Comparison of ENCODE assay signal across 32 cellular contexts in the genomic region with DNA sequence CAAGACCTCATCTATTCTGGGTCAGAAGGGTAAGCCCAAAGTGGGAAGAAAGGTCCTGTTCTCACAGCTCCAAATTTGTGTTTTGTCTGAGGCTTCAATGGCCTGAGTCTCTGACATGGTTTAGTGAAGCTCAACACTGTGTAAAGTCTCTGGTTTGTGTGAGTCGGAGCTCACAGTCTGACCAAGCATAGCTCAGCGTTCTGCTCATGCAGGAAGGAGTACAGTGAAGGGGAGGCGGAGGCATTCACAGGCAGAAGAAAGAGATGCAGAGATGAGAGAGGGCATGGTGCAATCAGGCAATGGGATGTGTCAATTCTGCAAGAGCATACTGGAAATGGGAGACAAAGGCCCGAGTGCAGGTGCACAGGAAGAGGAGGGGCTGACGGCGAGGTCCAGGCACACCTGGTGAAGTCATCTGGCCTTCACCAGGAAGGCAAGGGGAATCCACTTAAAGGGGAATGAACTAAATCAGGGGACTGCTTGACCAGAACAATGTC.
DNase-seq lines count a peak whose midpoint lies in the region; ATAC-seq, FAIRE-seq and TF ChIP-seq lines count a peak whose summit lies in the region.
"Had no signal": no experiment of that assay in that cellular context is flagged by ENCODE, and none has a peak within 500 bp of the region (broad histone marks: within the 10 kb centered on the region; RNA-seq: fewer than 3 reads in every experiment).

No MANE protein-coding gene starts in this region.

- H3K27ac Mint-ChIP-seq in astrocyte (ENCODE audit: unreplicated experiment), result peak overlapping the region; percentile 65
- H3K27ac Mint-ChIP-seq: activated T-cell treated with anti-CD3 and anti-CD28 coated beads, Interleukin-2, amount 50 U/mL, for 72 hours; B cell; CD8-positive, alpha-beta T cell; HFFc6; IgD-negative memory B cell had no signal

- TF ChIP-seq CTCF in MM.1S (IDR thresholded peaks at IDR 0.05; ENCODE audit: low read length) (no peak), astrocyte (IDR thresholded peaks at IDR 0.05; ENCODE audit: insufficient read depth, low read depth, low read length) (no peak)

- ATAC-seq in GM19455 (IDR thresholded peaks at IDR 0.05; ENCODE audit: unreplicated experiment), result no peak
- ATAC-seq: activated T-cell treated with anti-CD3 and anti-CD28 coated beads, Interleukin-2, amount 50 U/mL, for 72 hours; CD8-positive, alpha-beta T cell had no signal

- H3K9me3 ChIP-seq in MM.1S (replicated peaks; ENCODE audit: insufficient read depth, low read length) (no peaks in the 10 kb centered on the region), astrocyte (ENCODE audit: insufficient read depth, low read depth, low read length) (no peaks in the 10 kb centered on the region), mesodermal cell (ENCODE audit: control insufficient read depth, low read length) (no peaks in the 10 kb centered on the region)
- H3K9me3 ChIP-seq: left ventricle myocardium inferior, prostate gland, sigmoid colon, SK-N-SH, thyroid gland had no signal

- no peaks in the 10 kb centered on the region for H3K79me2 ChIP-seq in MM.1S (ENCODE audit: low read length)
- no peaks in the 10 kb centered on the region for H3K79me2 ChIP-seq in astrocyte (ENCODE audit: insufficient read depth, low read length)

- H2AFZ ChIP-seq in MM.1S (ENCODE audit: low read length) (0 out of 2 replicates have a peak overlapping the region, but pooled peaks have one; percentile 45), astrocyte (ENCODE audit: low read depth, low read length) (no peak overlapping the region)

- H3K36me3 ChIP-seq in MM.1S (replicated peaks; ENCODE audit: insufficient read depth, low read length) (no peaks in the 10 kb centered on the region), astrocyte (ENCODE audit: insufficient read depth, low read length) (no peaks in the 10 kb centered on the region), mesodermal cell (ENCODE audit: control insufficient read depth, insufficient read depth, low read length) (no peaks in the 10 kb centered on the region)
- H3K36me3 ChIP-seq: left ventricle myocardium inferior, prostate gland, sigmoid colon, thyroid gland had no signal

- H3K9me3 Mint-ChIP-seq in astrocyte (ENCODE audit: unreplicated experiment), result no peaks in the 10 kb centered on the region
- H3K9me3 Mint-ChIP-seq: activated T-cell treated with anti-CD3 and anti-CD28 coated beads, Interleukin-2, amount 50 U/mL, for 72 hours; CD8-positive, alpha-beta T cell had no signal

- peaks cover 3% of the 10 kb centered on the region for H3K4me1 Mint-ChIP-seq in astrocyte (ENCODE audit: low read depth, unreplicated experiment)
- H3K4me1 Mint-ChIP-seq: B cell, IgD-negative memory B cell had no signal

- peak; percentile 85 for DNase-seq in DMS53 (lab: John Stamatoyannopoulos, UW)
- DNase-seq in MM.1S, result peak; percentile 52
- no peak for DNase-seq in astrocyte (ENCODE audit: low read depth)
- no peak for DNase-seq in activated effector memory CD4-positive, alpha-beta T cell treated with Interleukin-2 at 50 U/mL for 16 hours
- no peak for DNase-seq in GDM1 (lab: John Stamatoyannopoulos, UW)
- DNase-seq: ACHN; activated CD4-positive, alpha-beta T cell treated with anti-CD3 and anti-CD28 coated beads, Interleukin-2, amount 50 U/mL, for 48 hours; activated CD4-positive, CD25-positive, alpha-beta regulatory T cell treated with anti-CD3 and anti-CD28 coated beads, Interleukin-2, amount 50 U/mL, for 72 hours; activated naive CD4-positive, alpha-beta T cell treated with Interleukin-2 at 50 U/mL for 16 hours; activated T-cell treated with anti-CD3 and anti-CD28 coated beads, Interleukin-2, amount 50 U/mL, for 72 hours; caudate nucleus; CD8-positive, alpha-beta T cell; cortex of kidney; effector memory CD4-positive, alpha-beta T cell; erythroblast; glutamatergic neuron; HFFc6; left ventricle myocardium inferior; mesenchymal stem cell; NCI-H1930; NK-92 treated with Interleukin-12 subunit alpha and Interleukin-12 subunit beta, amount 100 ng/mL, for 24 hours; sigmoid colon; SK-N-SH; stimulated activated CD4-positive, alpha-beta T cell treated with anti-CD3 and anti-CD28 coated beads, Interleukin-12 subunit alpha, Interleukin-12 subunit beta, amount 100 ng/mL, for 4 hours; stimulated activated CD4-positive, alpha-beta T cell treated with anti-CD3 and anti-CD28 coated beads, Interleukin-2, amount 100 ng/mL, for 48 hours; T-helper 2 cell; thyroid gland had no signal

- no peak overlapping the region for H3K4me3 Mint-ChIP-seq in astrocyte (ENCODE audit: unreplicated experiment)
- H3K4me3 Mint-ChIP-seq: activated T-cell treated with anti-CD3 and anti-CD28 coated beads, Interleukin-2, amount 50 U/mL, for 72 hours; B cell; CD8-positive, alpha-beta T cell; HFFc6 had no signal

- H3K9me2 ChIP-seq in MM.1S (replicated peaks; ENCODE audit: insufficient read depth, low read length), result no peaks in the 10 kb centered on the region
- H3K9me2 ChIP-seq: SK-N-SH had no signal

- peaks cover 25% of the 10 kb centered on the region for H3K4me1 ChIP-seq in MM.1S (ENCODE audit: low read length)
- H3K4me1 ChIP-seq in astrocyte (ENCODE audit: insufficient read depth, low read length), result no peaks in the 10 kb centered on the region
- no peaks in the 10 kb centered on the region for H3K4me1 ChIP-seq in mesodermal cell (ENCODE audit: control insufficient read depth, insufficient read depth, low read length, poor library complexity, severe bottlenecking)
- H3K4me1 ChIP-seq: left ventricle myocardium inferior, prostate gland, sigmoid colon, thyroid gland had no signal

- 84 to 87% methylated on average over 6 of the region's 6 CpGs for WGBS in mesodermal cell (ENCODE audit: insufficient coverage in 2 of 2), 2 experiments

- H3K27me3 Mint-ChIP-seq in astrocyte (ENCODE audit: low read depth, unreplicated experiment), result no peaks in the 10 kb centered on the region
- H3K27me3 Mint-ChIP-seq: B cell had no signal

- H3K36me3 Mint-ChIP-seq in astrocyte (ENCODE audit: low read depth, unreplicated experiment), result no peaks in the 10 kb centered on the region
- H3K36me3 Mint-ChIP-seq: CD8-positive, alpha-beta T cell; IgD-negative memory B cell had no signal

- no peak for FAIRE-seq in astrocyte (lab: Jason Lieb, UNC)

- no peak overlapping the region for H3K4me3 ChIP-seq in MM.1S (ENCODE audit: low read length)
- H3K4me3 ChIP-seq in astrocyte (ENCODE audit: insufficient read depth, low read depth, low read length), result no peak overlapping the region
- H3K4me3 ChIP-seq in mesodermal cell (ENCODE audit: extremely low read depth, insufficient read depth, low read length, poor library complexity, severe bottlenecking), result no peak overlapping the region
- H3K4me3 ChIP-seq: left ventricle myocardium inferior, prostate gland, sigmoid colon, thyroid gland had no signal

- peak overlapping the region; percentile 20; the same call in 1 of the 2 replicates for H3K9ac ChIP-seq in MM.1S (ENCODE audit: low read length)
- no peak overlapping the region for H3K9ac ChIP-seq in astrocyte (ENCODE audit: low read length)
- H3K9ac ChIP-seq: SK-N-SH had no signal

- H4K20me1 ChIP-seq in MM.1S (ENCODE audit: insufficient read depth, low read length) (no peaks in the 10 kb centered on the region), astrocyte (ENCODE audit: insufficient read depth, low read length) (no peaks in the 10 kb centered on the region)

- H3K4me2 ChIP-seq in MM.1S (ENCODE audit: low read depth, low read length) (peak overlapping the region; percentile 18; the same call in 1 of the 2 replicates), astrocyte (ENCODE audit: low read length) (no peak overlapping the region)
- H3K4me2 ChIP-seq: SK-N-SH had no signal

- H3K27ac ChIP-seq in MM.1S (ENCODE audit: low read length) (peak overlapping the region; percentile 71; the same call in 1 of the 2 replicates), astrocyte (ENCODE audit: low read depth, low read length) (no peak overlapping the region), mesodermal cell (ENCODE audit: low read depth, low read length, severe bottlenecking) (peak overlapping the region; percentile 78)
- H3K27ac ChIP-seq: left ventricle myocardium inferior, prostate gland, sigmoid colon, thyroid gland had no signal

- no peaks in the 10 kb centered on the region; the same call in 1 of the 2 replicates for H3F3A ChIP-seq in MM.1S (ENCODE audit: insufficient read depth, low read length)

- no peaks in the 10 kb centered on the region for H3K27me3 ChIP-seq in MM.1S (replicated peaks; ENCODE audit: insufficient read depth, low read length)
- no peaks in the 10 kb centered on the region for H3K27me3 ChIP-seq in astrocyte (ENCODE audit: insufficient read depth, low read length)
- H3K27me3 ChIP-seq: sigmoid colon, thyroid gland had no signal

Comparison
In these comparisons a context has a peak if more than half of its experiments do, and no peak if none do; other contexts are left out.
1. DNase-seq: peak in DMS53 (single experiment) and MM.1S (single experiment); none in astrocyte (single experiment), activated effector memory CD4-positive, alpha-beta T cell treated with Interleukin-2 at 50 U/mL for 16 hours (single experiment) and GDM1 (single experiment).